ENCODE assay signal across 15 cellular contexts in genomic region chrX:39527045-39527444, GRCh38.
DNase-seq lines count a peak whose midpoint lies in the region; ATAC-seq, FAIRE-seq and TF ChIP-seq lines count a peak whose summit lies in the region.
"Had no signal": no experiment of that assay in that cellular context is flagged by ENCODE, and none has a peak within 500 bp of the region (broad histone marks: within the 10 kb centered on the region; RNA-seq: fewer than 3 reads in every experiment).

No MANE protein-coding gene starts in this region.

- dilution Hi-C loops in IMR-90 (cut with HindIII; ENCODE audit: low sequenced_read_pairs, unreplicated experiment), result no loop called here

- H3K4me2 ChIP-seq in IMR-90 (ENCODE audit: low read depth, low read length), result no peak overlapping the region
- no peak overlapping the region for H3K4me2 ChIP-seq in neuronal stem cell (ENCODE audit: insufficient read depth, low read length, poor library complexity, severe bottlenecking)

- intact Hi-C loops in IMR-90 (cut with micrococcal nuclease), result no loop called here

- H4K8ac ChIP-seq in IMR-90 (ENCODE audit: low read depth in 2 of 2, low read length in 2 of 2), result no peak overlapping the region
- no peak overlapping the region for H4K8ac ChIP-seq in neuronal stem cell (ENCODE audit: low read depth, low read length)

- WGBS in IMR-90 (ENCODE audit: extremely low coverage in 2 of 2, insufficient read length in 1 of 2), 2 experiments, result no CpG with 5 or more reads among the region's 3 CpGs
- WGBS in neuronal stem cell (ENCODE audit: extremely low coverage in 2 of 2, insufficient read length in 2 of 2, insufficient replicate concordance in 1 of 2), 2 donors, result no CpG with 5 or more reads among the region's 3 CpGs

- H4K91ac ChIP-seq in IMR-90 (ENCODE audit: insufficient read depth, low read depth, low read length) (no peak overlapping the region), neuronal stem cell (ENCODE audit: low read depth, low read length, poor library complexity) (no peak overlapping the region)

- H2BK5ac ChIP-seq in IMR-90 (ENCODE audit: low read depth, low read length, poor library complexity, severe bottlenecking) (no peak overlapping the region), neuronal stem cell (ENCODE audit: low read length) (no peak overlapping the region)

- H2BK15ac ChIP-seq in IMR-90 (ENCODE audit: low read depth, low read length) (no peak overlapping the region), neuronal stem cell (ENCODE audit: low read length) (no peak overlapping the region)

- H3K4me3 ChIP-seq in IMR-90 (ENCODE audit: insufficient read depth, low read depth, low read length) (no peak overlapping the region), WERI-Rb-1 (ENCODE audit: low read depth, low read length) (no peak overlapping the region), neuronal stem cell (ENCODE audit: low read length in 2 of 2) (no peak overlapping the region)
- H3K4me3 ChIP-seq: pancreas, skin epidermis had no signal

- no peaks in the 10 kb centered on the region for H3K9me1 ChIP-seq in IMR-90 (ENCODE audit: insufficient read depth, low read length)

- H3K9ac ChIP-seq in IMR-90 (ENCODE audit: low read depth, low read length) (no peak overlapping the region), neuronal stem cell (ENCODE audit: low read depth, low read length, poor library complexity) (no peak overlapping the region)

- POLR2A ChIA-PET in IMR-90 (lab: Charles Lee; ENCODE audit: unreplicated experiment), result no interaction called here

- in situ Hi-C loops in IMR-90 (cut with MboI; ENCODE audit: low sequenced_read_pairs), result no loop called here

- H3K4me1 ChIP-seq in IMR-90 (ENCODE audit: control insufficient read depth, insufficient read depth, low read length) (no peaks in the 10 kb centered on the region), neuronal stem cell (ENCODE audit: control insufficient read depth in 2 of 2, insufficient read depth in 1 of 2, low read depth in 1 of 2, low read length in 2 of 2) (no peaks in the 10 kb centered on the region)
- H3K4me1 ChIP-seq: pancreas had no signal

- H2AFZ ChIP-seq in IMR-90 (replicated peaks; ENCODE audit: low read length, poor library complexity) (no peak overlapping the region), neuronal stem cell (ENCODE audit: low read length) (no peak overlapping the region)

- FAIRE-seq in GM19239 (lab: Jason Lieb, UNC), result no peak
- FAIRE-seq: frontal cortex, pancreas had no signal

- TF ChIP-seq POLR2A in IMR-90 (IDR thresholded peaks at IDR 0.05; ENCODE audit: low read depth, low read length), result no peak

- no peak overlapping the region for H2AK9ac ChIP-seq in IMR-90 (replicated peaks; ENCODE audit: low read depth, low read length, poor library complexity)

- H3K23ac ChIP-seq in IMR-90 (ENCODE audit: low read depth, low read length) (no peak overlapping the region), neuronal stem cell (ENCODE audit: low read depth, low read length, poor library complexity) (no peak overlapping the region)

- no peak overlapping the region for H4K5ac ChIP-seq in IMR-90 (ENCODE audit: low read depth, low read length)

- H3K56ac ChIP-seq in IMR-90 (ENCODE audit: extremely low read depth, insufficient read depth, low read length), result no peak overlapping the region

- CTCF ChIA-PET in IMR-90 (lab: Yijun Ruan, JAX), result no interaction called here

- BruUV-seq in IMR-90 (replicated peaks; lab: Mats Ljungman, UMichigan), result no TSS peak

- no peak overlapping the region for H2BK20ac ChIP-seq in IMR-90 (ENCODE audit: low read depth, low read length)

- ATAC-seq in IMR-90 (ENCODE audit: low read depth), result no peak
- ATAC-seq: pancreas had no signal

- H3K27ac ChIP-seq in IMR-90 (ENCODE audit: insufficient read depth, low read length) (no peak overlapping the region), WERI-Rb-1 (peak overlapping the region; percentile 96), neuronal stem cell (replicated peaks; ENCODE audit: low read length) (no peak overlapping the region), substantia nigra (ENCODE audit: low read depth, low read length, poor library complexity, severe bottlenecking) (no peak overlapping the region)
- H3K27ac ChIP-seq: pancreas, skin epidermis had no signal

- peaks cover 8% of the 10 kb centered on the region for H3K9me3 ChIP-seq in IMR-90 (ENCODE audit: control insufficient read depth, insufficient read depth, low read length)
- peaks cover 5% of the 10 kb centered on the region for H3K9me3 ChIP-seq in WERI-Rb-1 (ENCODE audit: severe bottlenecking)
- no peaks in the 10 kb centered on the region for H3K9me3 ChIP-seq in neuronal stem cell (replicated peaks in 1 of 2; ENCODE audit: control insufficient read depth in 2 of 2, insufficient read depth in 1 of 2, low read depth in 1 of 2, low read length in 2 of 2)
- H3K9me3 ChIP-seq: pancreas had no signal

- no peak overlapping the region for H3K14ac ChIP-seq in IMR-90 (replicated peaks; ENCODE audit: low read depth, low read length)
- H3K14ac ChIP-seq in neuronal stem cell (ENCODE audit: low read length), result no peak overlapping the region

- peak; percentile 64 for DNase-seq in DMS 273 (lab: John Stamatoyannopoulos, UW; ENCODE audit: unreplicated experiment)
- peak; percentile 13 for DNase-seq in IMR-90
- peak; percentile 83 for DNase-seq in WERI-Rb-1
- DNase-seq in glomerular visceral epithelial cell (ENCODE audit: extremely low spot score), result peak; percentile 5
- DNase-seq in neuronal stem cell (ENCODE audit: low spot score), result no peak
- no peak for DNase-seq in substantia nigra (lab: John Stamatoyannopoulos, UW)
- DNase-seq in SKM-1 treated with dmso at 0.1 percent for 144 hours (lab: John Stamatoyannopoulos, UW; ENCODE audit: unreplicated experiment), result no peak
- DNase-seq in GM19239 (ENCODE audit: insufficient read length, low spot score), result no peak
- DNase-seq: activated CD4-positive, CD25-positive, alpha-beta regulatory T cell treated with anti-CD3 and anti-CD28 coated beads, Interleukin-2, amount 50 U/mL, for 72 hours; H7; NCI-H1417 treated with DMSO at 0.1 percent for 48 hours; pancreas; stimulated activated naive CD4-positive, alpha-beta T cell had no signal

- TF ChIP-seq RAD21 in IMR-90 (IDR thresholded peaks at IDR 0.05; ENCODE audit: low read length), result no peak

- H2BK120ac ChIP-seq in IMR-90 (ENCODE audit: low read depth, low read length) (no peak overlapping the region), neuronal stem cell (ENCODE audit: low read depth, low read length) (no peak overlapping the region)

- H3K27me3 ChIP-seq in IMR-90 (ENCODE audit: control insufficient read depth, insufficient read depth, low read length) (peaks cover 16% of the 10 kb centered on the region), WERI-Rb-1 (ENCODE audit: insufficient read depth, low read depth, severe bottlenecking) (no peaks in the 10 kb centered on the region), neuronal stem cell (ENCODE audit: control insufficient read depth in 3 of 3, insufficient read depth in 3 of 3, low read depth in 1 of 3, low read length in 3 of 3) (peaks cover 0 to 3% (median 0%) of the 10 kb centered on the region in 3 experiments)
- H3K27me3 ChIP-seq: pancreas had no signal

- no peaks in the 10 kb centered on the region for H3K79me1 ChIP-seq in IMR-90 (ENCODE audit: low read depth in 1 of 2, low read length in 2 of 2)
- no peaks in the 10 kb centered on the region for H3K79me1 ChIP-seq in neuronal stem cell (ENCODE audit: low read depth, low read length)

- no peak overlapping the region for H2BK12ac ChIP-seq in neuronal stem cell (ENCODE audit: low read length)

- H3K36me3 ChIP-seq in IMR-90 (ENCODE audit: control insufficient read depth, insufficient read depth, low read length) (no peaks in the 10 kb centered on the region), WERI-Rb-1 (no peaks in the 10 kb centered on the region), neuronal stem cell (replicated peaks in 1 of 2; ENCODE audit: control insufficient read depth in 2 of 2, insufficient read depth in 2 of 2, low read length in 2 of 2) (no peaks in the 10 kb centered on the region)
- H3K36me3 ChIP-seq: pancreas had no signal

- no peak overlapping the region for H2AK5ac ChIP-seq in IMR-90 (ENCODE audit: low read depth, low read length)
- no peak overlapping the region for H2AK5ac ChIP-seq in neuronal stem cell (ENCODE audit: low read depth, low read length)

- H3K4ac ChIP-seq in IMR-90 (ENCODE audit: low read depth, low read length), result no peak overlapping the region
- H3K4ac ChIP-seq in neuronal stem cell (ENCODE audit: low read length), result no peak overlapping the region

- no peak for TF ChIP-seq CTCF in IMR-90 (conservative IDR thresholded peaks at IDR 0.05; ENCODE audit: low read depth, low read length)
- no peak for TF ChIP-seq CTCF in WERI-Rb-1 (IDR thresholded peaks at IDR 0.05; ENCODE audit: low read depth, low read length)

- no peaks in the 10 kb centered on the region for H4K20me1 ChIP-seq in IMR-90 (ENCODE audit: insufficient read depth, low read length)

- H3K18ac ChIP-seq in IMR-90 (ENCODE audit: low read depth, low read length), result no peak overlapping the region
- no peak overlapping the region for H3K18ac ChIP-seq in neuronal stem cell (ENCODE audit: low read length)

TF ChIP-seq in IMR-90, 13 proteins besides CTCF, POLR2A, EP300 and RAD21:
- TF ChIP-seq BHLHE40 (IDR thresholded peaks at IDR 0.05; ENCODE audit: low read depth, low read length), result no peak
- no peak for TF ChIP-seq CHD1 (IDR thresholded peaks at IDR 0.05; ENCODE audit: low read depth, low read length)
- TF ChIP-seq RCOR1 (IDR thresholded peaks at IDR 0.05; ENCODE audit: insufficient replicate concordance, low read length), result no peak
- TF ChIP-seq SMC3 (IDR thresholded peaks at IDR 0.05; ENCODE audit: low read depth, low read length), result no peak
- no peak for TF ChIP-seq MXI1 (IDR thresholded peaks at IDR 0.05; ENCODE audit: borderline replicate concordance, low read depth, low read length)
- no peak for TF ChIP-seq MAZ (IDR thresholded peaks at IDR 0.05; ENCODE audit: borderline replicate concordance, low read depth, low read length)

Comparison
In these comparisons a context has a peak if more than half of its experiments do, and no peak if none do; other contexts are left out.
1. DNase-seq: peak in DMS 273 (single experiment), IMR-90 (single experiment), WERI-Rb-1 (single experiment) and glomerular visceral epithelial cell (single experiment); none in neuronal stem cell (single experiment), substantia nigra (0 of 49), SKM-1 treated with dmso at 0.1 percent for 144 hours (single experiment) and GM19239 (single experiment).